Comparison of ENCODE assay signal across 1 cellular context in the genomic region with DNA sequence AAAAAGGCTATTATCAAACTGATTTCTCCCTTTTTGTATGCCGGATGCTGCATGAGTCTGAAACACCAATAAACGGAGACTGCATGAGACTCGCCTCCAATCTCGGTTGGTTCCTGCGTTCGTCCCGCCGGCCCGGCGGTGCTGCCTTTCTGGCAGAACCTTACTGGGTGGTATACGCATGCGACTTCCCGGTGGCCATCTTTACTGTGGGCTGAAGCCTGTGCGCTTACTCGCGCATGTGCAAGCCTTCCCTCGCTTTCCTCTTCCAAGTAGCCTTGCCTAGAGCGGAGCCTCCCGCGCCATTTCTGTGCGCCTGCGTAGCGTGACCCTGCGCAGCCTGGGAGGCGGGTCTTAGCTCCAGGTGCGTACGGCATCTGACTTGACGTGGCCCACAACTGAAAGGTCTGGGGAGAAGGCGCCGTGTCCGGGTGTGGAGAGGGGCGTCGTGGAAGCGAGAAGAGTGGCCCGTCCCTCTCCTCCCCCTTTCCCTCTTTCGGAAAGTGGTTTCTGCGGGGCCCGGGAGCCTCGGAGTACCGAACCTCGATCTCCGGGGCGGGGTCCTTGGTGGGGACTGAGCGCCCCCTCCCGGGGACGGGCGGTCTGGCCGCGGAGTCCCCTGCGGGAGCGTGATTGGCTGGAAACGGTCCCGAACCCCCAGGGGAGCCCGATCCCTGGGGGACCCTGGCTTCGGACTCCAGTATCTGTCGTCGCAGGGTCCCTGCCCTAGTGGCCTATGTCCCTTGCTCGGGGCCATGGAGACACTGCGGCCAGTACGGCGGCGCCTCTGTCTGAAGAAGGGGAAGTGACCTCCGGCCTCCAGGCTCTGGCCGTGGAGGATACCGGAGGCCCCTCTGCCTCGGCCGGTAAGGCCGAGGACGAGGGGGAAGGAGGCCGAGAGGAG.
TF ChIP-seq lines count a peak whose summit lies in the region.

TSS of gene PAGR1 (plus strand) at position 360 of the 901 bp plus-strand sequence. CDS start at position 734, 374 bp downstream.

TF ChIP-seq in HepG2, 621 proteins besides CTCF, POLR2A, EP300 and RAD21 (continued from another document and continues in another):
- TF ChIP-seq ZNF280D (CRISPR knock-in tag; IDR thresholded peaks at IDR 0.05) (peak; percentile 93), MAZ (IDR thresholded peaks at IDR 0.05; ENCODE audit: borderline replicate concordance, low read depth, low read length) (peak; percentile 67), MAZ (CRISPR knock-in tag; IDR thresholded peaks at IDR 0.05; ENCODE audit: low read depth) (peak; percentile 86), TIGD3 (CRISPR knock-in tag; IDR thresholded peaks at IDR 0.05; ENCODE audit: borderline replicate concordance) (no peak), ZNF274 (CRISPR knock-in tag; IDR thresholded peaks at IDR 0.05) (peak; percentile 97), NCOA5 (CRISPR knock-in tag; IDR thresholded peaks at IDR 0.05) (no peak), ZBTB37 (CRISPR knock-in tag; IDR thresholded peaks at IDR 0.05) (peak; percentile 59; the same call in 1 of the 2 replicates), MTA3 (CRISPR knock-in tag; IDR thresholded peaks at IDR 0.05) (no peak), MLLT10 (CRISPR knock-in tag; IDR thresholded peaks at IDR 0.05) (no peak), PCBP2 (optimal IDR thresholded peaks at IDR 0.05; ENCODE audit: low read depth, low read length, poor library complexity, severe bottlenecking) (no peak), MED1 (CRISPR knock-in tag; IDR thresholded peaks at IDR 0.05) (peak; percentile 81), ZNF451 (CRISPR knock-in tag; IDR thresholded peaks at IDR 0.05) (peak; percentile 17; the same call in 1 of the 2 replicates), PRDM4 (CRISPR knock-in tag; IDR thresholded peaks at IDR 0.05; ENCODE audit: borderline replicate concordance) (peak; percentile 85; the same call in 1 of the 2 replicates), XRCC5 (optimal IDR thresholded peaks at IDR 0.05; ENCODE audit: low read length) (peak; percentile 97), HNRNPK (IDR thresholded peaks at IDR 0.05; ENCODE audit: low read depth, low read length, poor library complexity, severe bottlenecking) (no peak), SNAPC5 (CRISPR knock-in tag; IDR thresholded peaks at IDR 0.05; ENCODE audit: borderline replicate concordance) (no peak), FOXC1 (CRISPR knock-in tag; IDR thresholded peaks at IDR 0.05; ENCODE audit: borderline replicate concordance) (0 out of 2 replicates have a peak, but pooled peaks have one; percentile 24), BCL6 (CRISPR knock-in tag; IDR thresholded peaks at IDR 0.05) (peak; percentile 3; the same call in 1 of the 2 replicates), ETV6 (CRISPR knock-in tag; conservative IDR thresholded peaks at IDR 0.05) (peak; percentile 59), RBM22 (optimal IDR thresholded peaks at IDR 0.05; ENCODE audit: low read length) (peak; percentile 53), ZFP90 (CRISPR knock-in tag; IDR thresholded peaks at IDR 0.05; ENCODE audit: borderline replicate concordance) (peak; percentile 84; the same call in 1 of the 2 replicates), ZNF264 (CRISPR knock-in tag; IDR thresholded peaks at IDR 0.05) (0 out of 2 replicates have a peak, but pooled peaks have one; percentile 52), ZNF138 (CRISPR knock-in tag; IDR thresholded peaks at IDR 0.05; ENCODE audit: low read depth) (0 out of 2 replicates have a peak, but pooled peaks have one; percentile 78), FOXK2 (IDR thresholded peaks at IDR 0.05) (peak; percentile 36; the same call in 1 of the 2 replicates), MIER3 (CRISPR knock-in tag; IDR thresholded peaks at IDR 0.05; ENCODE audit: borderline replicate concordance) (peak; percentile 89), LBX2 (CRISPR knock-in tag; IDR thresholded peaks at IDR 0.05; ENCODE audit: borderline replicate concordance) (no peak), SP1 (IDR thresholded peaks at IDR 0.05) (no peak), SP1 (CRISPR knock-in tag; IDR thresholded peaks at IDR 0.05) (peak; percentile 84), MTA1 (CRISPR knock-in tag; IDR thresholded peaks at IDR 0.05; ENCODE audit: borderline replicate concordance) (peak; percentile 64; the same call in 1 of the 2 replicates), FOXO4 (CRISPR knock-in tag; conservative IDR thresholded peaks at IDR 0.05) (no peak), ZNF7 (CRISPR knock-in tag; IDR thresholded peaks at IDR 0.05) (no peak)
- TF ChIP-seq, protein P1, sequence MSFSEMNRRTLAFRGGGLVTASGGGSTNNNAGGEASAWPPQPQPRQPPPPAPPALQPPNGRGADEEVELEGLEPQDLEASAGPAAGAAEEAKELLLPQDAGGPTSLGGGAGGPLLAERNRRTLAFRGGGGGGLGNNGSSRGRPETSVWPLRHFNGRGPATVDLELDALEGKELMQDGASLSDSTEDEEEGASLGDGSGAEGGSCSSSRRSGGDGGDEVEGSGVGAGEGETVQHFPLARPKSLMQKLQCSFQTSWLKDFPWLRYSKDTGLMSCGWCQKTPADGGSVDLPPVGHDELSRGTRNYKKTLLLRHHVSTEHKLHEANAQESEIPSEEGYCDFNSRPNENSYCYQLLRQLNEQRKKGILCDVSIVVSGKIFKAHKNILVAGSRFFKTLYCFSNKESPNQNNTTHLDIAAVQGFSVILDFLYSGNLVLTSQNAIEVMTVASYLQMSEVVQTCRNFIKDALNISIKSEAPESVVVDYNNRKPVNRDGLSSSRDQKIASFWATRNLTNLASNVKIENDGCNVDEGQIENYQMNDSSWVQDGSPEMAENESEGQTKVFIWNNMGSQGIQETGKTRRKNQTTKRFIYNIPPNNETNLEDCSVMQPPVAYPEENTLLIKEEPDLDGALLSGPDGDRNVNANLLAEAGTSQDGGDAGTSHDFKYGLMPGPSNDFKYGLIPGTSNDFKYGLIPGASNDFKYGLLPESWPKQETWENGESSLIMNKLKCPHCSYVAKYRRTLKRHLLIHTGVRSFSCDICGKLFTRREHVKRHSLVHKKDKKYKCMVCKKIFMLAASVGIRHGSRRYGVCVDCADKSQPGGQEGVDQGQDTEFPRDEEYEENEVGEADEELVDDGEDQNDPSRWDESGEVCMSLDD (CRISPR knock-in tag; IDR thresholded peaks at IDR 0.05; ENCODE audit: borderline replicate concordance), result peak; percentile 98
- TF ChIP-seq, protein P2, sequence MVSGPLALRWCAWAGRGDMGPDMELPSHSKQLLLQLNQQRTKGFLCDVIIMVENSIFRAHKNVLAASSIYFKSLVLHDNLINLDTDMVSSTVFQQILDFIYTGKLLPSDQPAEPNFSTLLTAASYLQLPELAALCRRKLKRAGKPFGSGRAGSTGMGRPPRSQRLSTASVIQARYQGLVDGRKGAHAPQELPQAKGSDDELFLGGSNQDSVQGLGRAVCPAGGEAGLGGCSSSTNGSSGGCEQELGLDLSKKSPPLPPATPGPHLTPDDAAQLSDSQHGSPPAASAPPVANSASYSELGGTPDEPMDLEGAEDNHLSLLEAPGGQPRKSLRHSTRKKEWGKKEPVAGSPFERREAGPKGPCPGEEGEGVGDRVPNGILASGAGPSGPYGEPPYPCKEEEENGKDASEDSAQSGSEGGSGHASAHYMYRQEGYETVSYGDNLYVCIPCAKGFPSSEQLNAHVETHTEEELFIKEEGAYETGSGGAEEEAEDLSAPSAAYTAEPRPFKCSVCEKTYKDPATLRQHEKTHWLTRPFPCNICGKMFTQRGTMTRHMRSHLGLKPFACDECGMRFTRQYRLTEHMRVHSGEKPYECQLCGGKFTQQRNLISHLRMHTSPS (CRISPR knock-in tag; IDR thresholded peaks at IDR 0.05; ENCODE audit: low read depth), result no peak
- TF ChIP-seq, protein P3, sequence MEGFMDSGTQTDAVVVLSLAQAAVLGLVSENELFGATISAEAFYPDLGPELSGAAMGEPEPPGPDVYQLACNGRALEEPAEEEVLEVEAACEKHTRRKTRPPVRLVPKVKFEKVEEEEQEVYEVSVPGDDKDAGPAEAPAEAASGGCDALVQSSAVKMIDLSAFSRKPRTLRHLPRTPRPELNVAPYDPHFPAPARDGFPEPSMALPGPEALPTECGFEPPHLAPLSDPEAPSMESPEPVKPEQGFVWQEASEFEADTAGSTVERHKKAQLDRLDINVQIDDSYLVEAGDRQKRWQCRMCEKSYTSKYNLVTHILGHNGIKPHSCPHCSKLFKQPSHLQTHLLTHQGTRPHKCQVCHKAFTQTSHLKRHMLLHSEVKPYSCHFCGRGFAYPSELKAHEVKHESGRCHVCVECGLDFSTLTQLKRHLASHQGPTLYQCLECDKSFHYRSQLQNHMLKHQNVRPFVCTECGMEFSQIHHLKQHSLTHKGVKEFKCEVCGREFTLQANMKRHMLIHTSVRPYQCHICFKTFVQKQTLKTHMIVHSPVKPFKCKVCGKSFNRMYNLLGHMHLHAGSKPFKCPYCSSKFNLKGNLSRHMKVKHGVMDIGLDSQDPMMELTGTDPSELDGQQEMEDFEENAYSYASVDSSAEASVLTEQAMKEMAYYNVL (CRISPR knock-in tag; IDR thresholded peaks at IDR 0.05; ENCODE audit: borderline replicate concordance), result peak; percentile 95
